19 cellular contexts compared by ENCODE assay signal in genomic region chr10:5532231-5532605, GRCh38. TPM values are rescaled to one million over a fixed set of nuclear protein-coding genes. Genes with fewer than 3 reads are reported as not detected.
DNase-seq lines count a peak whose midpoint lies in the region; ATAC-seq, FAIRE-seq and TF ChIP-seq lines count a peak whose summit lies in the region.
"Had no signal": no experiment of that assay in that cellular context is flagged by ENCODE, and none has a peak within 500 bp of the region (broad histone marks: within the 10 kb centered on the region; RNA-seq: fewer than 3 reads in every experiment).

No MANE protein-coding gene starts in this region.

- H3K23ac ChIP-seq in neuronal stem cell (ENCODE audit: low read depth, low read length, poor library complexity) = no peak overlapping the region

- no peak overlapping the region for H2BK5ac ChIP-seq in neuronal stem cell (ENCODE audit: low read length)

- 86% methylated on average over 11 of the region's 12 CpGs for WGBS in HepG2 (ENCODE audit: low lambda C conversion rate)
- WGBS in right lobe of liver (ENCODE audit: insufficient coverage, low coverage, low lambda C conversion rate, missing lambda C conversion rate) = 100% methylated on average over 2 of the region's 12 CpGs
- WGBS in esophagus squamous epithelium, 2 donors = 38 to 52% methylated on average over 4 to 12 of the region's 12 CpGs
- WGBS in neuronal stem cell (ENCODE audit: extremely low coverage in 2 of 2, insufficient read length in 2 of 2, insufficient replicate concordance in 1 of 2), 2 donors = no CpG with 5 or more reads among the region's 12 CpGs
- 91 to 93% methylated on average over 12 of the region's 12 CpGs for WGBS in aorta, 2 donors
- 98% methylated on average over 12 of the region's 12 CpGs for WGBS in prostate gland

- H3K18ac ChIP-seq in neuronal stem cell (ENCODE audit: low read length) = no peak overlapping the region

- H3K4me2 ChIP-seq in HepG2 (ENCODE audit: low read depth, low read length) = no peak overlapping the region
- H3K4me2 ChIP-seq in neuronal stem cell (ENCODE audit: insufficient read depth, low read length, poor library complexity, severe bottlenecking) = no peak overlapping the region

- FAIRE-seq in HepG2 (lab: Jason Lieb, UNC) = no peak

- H3K4me3 ChIP-seq in HepG2 (replicated peaks in 1 of 3; ENCODE audit: insufficient read depth in 1 of 3, low read depth in 2 of 3, low read length in 3 of 3) = no peak overlapping the region
- no peak overlapping the region for H3K4me3 ChIP-seq in right lobe of liver
- H3K4me3 ChIP-seq in esophagus squamous epithelium = no peak overlapping the region
- H3K4me3 ChIP-seq in neuronal stem cell (ENCODE audit: low read length in 2 of 2) = no peak overlapping the region
- no peak overlapping the region for H3K4me3 ChIP-seq in aorta (ENCODE audit: low read length in 2 of 2)
- no peak overlapping the region for H3K4me3 ChIP-seq in prostate gland
- H3K4me3 ChIP-seq: HAP-1 had no signal

- H2BK15ac ChIP-seq in neuronal stem cell (ENCODE audit: low read length) = no peak overlapping the region

- no peak overlapping the region for H4K91ac ChIP-seq in neuronal stem cell (ENCODE audit: low read depth, low read length, poor library complexity)

- H3K4ac ChIP-seq in neuronal stem cell (ENCODE audit: low read length) = no peak overlapping the region

- H3K79me2 ChIP-seq in HepG2 (ENCODE audit: insufficient read depth, low read length) = no peaks in the 10 kb centered on the region

- H2BK12ac ChIP-seq in neuronal stem cell (ENCODE audit: low read length) = no peak overlapping the region

- TF ChIP-seq EP300 in HepG2 (IDR thresholded peaks at IDR 0.05; ENCODE audit: low read depth in 2 of 2, low read length in 2 of 2) (no peak), HepG2 (CRISPR knock-in tag; IDR thresholded peaks at IDR 0.05; ENCODE audit: borderline replicate concordance) (no peak)

- no peak overlapping the region for H3K9ac ChIP-seq in HepG2 (ENCODE audit: insufficient read depth, low read depth, low read length)
- H3K9ac ChIP-seq in neuronal stem cell (ENCODE audit: low read depth, low read length, poor library complexity) = no peak overlapping the region

- no peak for TF ChIP-seq CTCF in HepG2 (CRISPR knock-in tag; IDR thresholded peaks at IDR 0.05)
- no peak for TF ChIP-seq CTCF in right lobe of liver (IDR thresholded peaks at IDR 0.05)
- TF ChIP-seq CTCF in esophagus squamous epithelium (IDR thresholded peaks at IDR 0.05) = no peak
- TF ChIP-seq CTCF in prostate gland (IDR thresholded peaks at IDR 0.05) = no peak

- no peak overlapping the region for H4K8ac ChIP-seq in neuronal stem cell (ENCODE audit: low read depth, low read length)

- no peak for TF ChIP-seq RAD21 in HepG2 (CRISPR knock-in tag; IDR thresholded peaks at IDR 0.05)

- no peak for TF ChIP-seq POLR2A in HepG2 (IDR thresholded peaks at IDR 0.05; ENCODE audit: insufficient read depth in 1 of 2, low read depth in 2 of 2, low read length in 2 of 2)
- TF ChIP-seq POLR2A in right lobe of liver (IDR thresholded peaks at IDR 0.05) = no peak
- TF ChIP-seq POLR2A in esophagus squamous epithelium (IDR thresholded peaks at IDR 0.05) = no peak
- no peak for TF ChIP-seq POLR2A in prostate gland (IDR thresholded peaks at IDR 0.05)

- H3K14ac ChIP-seq in neuronal stem cell (ENCODE audit: low read length) = no peak overlapping the region

- H3K4me1 ChIP-seq in HepG2 (ENCODE audit: insufficient read depth, low read length) (peaks cover 99% of the 10 kb centered on the region), right lobe of liver (peaks cover 0 to 39% (median 12%) of the 10 kb centered on the region in 4 donors), esophagus squamous epithelium (peaks cover 26 to 81% (median 47%) of the 10 kb centered on the region in 3 donors), neuronal stem cell (ENCODE audit: control insufficient read depth in 2 of 2, insufficient read depth in 1 of 2, low read depth in 1 of 2, low read length in 2 of 2) (peaks cover 0 to 4% of the 10 kb centered on the region in 2 donors), aorta (ENCODE audit: control insufficient read depth in 1 of 2, insufficient read depth in 2 of 2, low read length in 2 of 2) (no peaks in the 10 kb centered on the region), prostate gland (replicated peaks) (no peaks in the 10 kb centered on the region)
- H3K4me1 ChIP-seq: HAP-1 had no signal

- H4K20me1 ChIP-seq in HepG2 (ENCODE audit: insufficient read depth, low read length) = no peaks in the 10 kb centered on the region

- POLR2A ChIA-PET in HepG2 (lab: Yijun Ruan, JAX) = interaction anchor here (1.0 kb wide), 1 partner anchor 16 kb away, joined by 3 read pairs; no protein-coding TSS in a partner anchor

- H2AFZ ChIP-seq in HepG2 (ENCODE audit: low read length) (no peak overlapping the region), neuronal stem cell (ENCODE audit: low read length) (no peak overlapping the region)

- H2AK5ac ChIP-seq in neuronal stem cell (ENCODE audit: low read depth, low read length) = peak overlapping the region; percentile 61

- no peaks in the 10 kb centered on the region for H3K79me1 ChIP-seq in neuronal stem cell (ENCODE audit: low read depth, low read length)

- H3K36me3 ChIP-seq in HepG2 (replicated peaks in 1 of 2; ENCODE audit: control insufficient read depth in 1 of 2, insufficient read depth in 2 of 2, low read length in 2 of 2) (no peaks in the 10 kb centered on the region), right lobe of liver (no peaks in the 10 kb centered on the region), esophagus squamous epithelium (no peaks in the 10 kb centered on the region), neuronal stem cell (replicated peaks in 1 of 2; ENCODE audit: control insufficient read depth in 2 of 2, insufficient read depth in 2 of 2, low read length in 2 of 2) (no peaks in the 10 kb centered on the region), aorta (ENCODE audit: control insufficient read depth in 1 of 2, insufficient read depth in 2 of 2, low read length in 1 of 2) (no peaks in the 10 kb centered on the region), prostate gland (no peaks in the 10 kb centered on the region)
- H3K36me3 ChIP-seq: HAP-1 had no signal

- no peak for ATAC-seq in HepG2
- ATAC-seq in right lobe of liver = no peak
- no peak for ATAC-seq in aorta (ENCODE audit: low FRiP score)
- no peak for ATAC-seq in HG03025 (IDR thresholded peaks at IDR 0.05; ENCODE audit: low FRiP score, unreplicated experiment)
- ATAC-seq: PC-3 had no signal

- H3K27ac ChIP-seq in HepG2 (ENCODE audit: extremely low read length, insufficient read depth, low read length) = no peak overlapping the region
- H3K27ac ChIP-seq in right lobe of liver = no peak overlapping the region
- peak overlapping the region in 3 of 4 donors; percentile 66 to 93 (median 93) for H3K27ac ChIP-seq in esophagus squamous epithelium
- no peak overlapping the region for H3K27ac ChIP-seq in neuronal stem cell (replicated peaks; ENCODE audit: low read length)
- H3K27ac ChIP-seq in aorta (ENCODE audit: low read depth in 1 of 2, low read length in 2 of 2) = no peak overlapping the region
- H3K27ac ChIP-seq in prostate gland = no peak overlapping the region

- BruUV-seq in HepG2 (replicated peaks; lab: Mats Ljungman, UMichigan) = no TSS peak

- no peaks in the 10 kb centered on the region for H3K27me3 ChIP-seq in HepG2 (ENCODE audit: control insufficient read depth in 1 of 2, insufficient read depth in 2 of 2, low read length in 2 of 2)
- H3K27me3 ChIP-seq in right lobe of liver = no peaks in the 10 kb centered on the region
- H3K27me3 ChIP-seq in esophagus squamous epithelium = no peaks in the 10 kb centered on the region
- peaks cover 0 to 9% (median 0%) of the 10 kb centered on the region in 3 experiments for H3K27me3 ChIP-seq in neuronal stem cell (ENCODE audit: control insufficient read depth in 3 of 3, insufficient read depth in 3 of 3, low read depth in 1 of 3, low read length in 3 of 3)
- no peaks in the 10 kb centered on the region for H3K27me3 ChIP-seq in aorta (ENCODE audit: control insufficient read depth in 1 of 2, insufficient read depth in 2 of 2, low read length in 1 of 2)
- no peaks in the 10 kb centered on the region for H3K27me3 ChIP-seq in prostate gland (replicated peaks; ENCODE audit: insufficient read depth)

- DNase-seq in HepG2 (ENCODE audit: low spot score) = no peak
- no peak for DNase-seq in right lobe of liver
- no peak for DNase-seq in esophagus squamous epithelium (lab: John Stamatoyannopoulos, UW)
- DNase-seq in neuronal stem cell (ENCODE audit: low spot score) = no peak
- peak; percentile 32 to 74 for DNase-seq in aorta
- no peak for DNase-seq in prostate gland (ENCODE audit: low spot score)
- DNase-seq: ACHN; CD4-positive, CD25-positive, alpha-beta regulatory T cell; DMS153; NCI-H1105; NCI-H1694; NCI-H510A treated with DMSO at 0.1 percent for 48 hours; NCI-H82; PC-3 had no signal

- in situ Hi-C loops in HepG2 (cut with HindIII; ENCODE audit: extremely low pct_ligation_motif_present, low pct_unique_long_range_greater_than_20kb) = no loop called here

- H3K9me3 ChIP-seq in HepG2 (ENCODE audit: low read length) (no peaks in the 10 kb centered on the region), right lobe of liver (no peaks in the 10 kb centered on the region), esophagus squamous epithelium (no peaks in the 10 kb centered on the region), neuronal stem cell (replicated peaks in 1 of 2; ENCODE audit: control insufficient read depth in 2 of 2, insufficient read depth in 1 of 2, low read depth in 1 of 2, low read length in 2 of 2) (peaks cover 0 to 2% of the 10 kb centered on the region in 2 donors), aorta (ENCODE audit: control insufficient read depth, low read length) (no peaks in the 10 kb centered on the region), prostate gland (no peaks in the 10 kb centered on the region)
- H3K9me3 ChIP-seq: Caco-2, HAP-1 had no signal

- no peak overlapping the region for H2BK120ac ChIP-seq in neuronal stem cell (ENCODE audit: low read depth, low read length)

- CTCF ChIA-PET in HepG2 (lab: Yijun Ruan, JAX; ENCODE audit: low intra/inter-chr PET ratio, low total read pairs) = no interaction called here

- intact Hi-C loops in HepG2 (cut with micrococcal nuclease; ENCODE audit: unreplicated experiment) = no loop called here
- intact Hi-C loops in right lobe of liver (cut with DNase I) = loop anchor here in 1 of 2 donors (10.0 kb wide), 1 partner anchor 83 kb away; no protein-coding TSS in a partner anchor
- intact Hi-C loops in esophagus squamous epithelium (cut with DNase I) = no loop called here
- intact Hi-C loops in aorta (cut with DNase I) = loop anchor here (5.0 kb wide), 2 partner anchors 65 to 70 kb away; no protein-coding TSS in a partner anchor
- intact Hi-C loops in prostate gland (cut with DNase I) = loop anchor here (5.0 to 10.0 kb wide), 2 partner anchors 85 to 283 kb away; partner anchors contain the start of gene GDI2

RNA-seq across cellular contexts. Expression of gene CALML3, which starts 7.5 kb away (rescaled TPM):
- total RNA-seq in HepG2 (2016; rRNA removed; fragmentation: Illumina TruSeq; extraction: Trizol) (not detected in 2 replicates), right lobe of liver (under 1 TPM in 1 of 6 experiments, not detected in 5; 0.22 TPM), esophagus squamous epithelium (100 to 1,000 TPM; 196 to 799 (median 315) TPM), aorta (not detected), prostate gland (1 to 10 TPM; 1.6 to 8.0 TPM)
- total RNA-seq in HepG2 (2016; cell fraction: cytosol; rRNA removed; fragmentation: Illumina TruSeq; extraction: Trizol; ENCODE audit: low read depth) = not detected in 2 replicates
- not detected in 2 replicates for total RNA-seq in HepG2 (2016; cell fraction: insoluble cytoplasmic fraction; rRNA removed; fragmentation: Illumina TruSeq; extraction: Trizol)
- not detected in 2 replicates for total RNA-seq in HepG2 (2016; cell fraction: membrane; rRNA removed; fragmentation: Illumina TruSeq; extraction: Trizol)
- not detected in 2 replicates for total RNA-seq in HepG2 (2016; cell fraction: nucleus; rRNA removed; fragmentation: Illumina TruSeq; extraction: Trizol)
- polyA plus RNA-seq in HepG2 (2011; rRNA removed) (not detected in 2 replicates), aorta (under 1 TPM; 0.10 to 0.13 TPM)
- polyA plus RNA-seq in HepG2 (2011; cell fraction: cytosol; rRNA removed) = not detected in 2 replicates
- not detected in 2 replicates for polyA plus RNA-seq in HepG2 (2011; cell fraction: nucleus; rRNA removed)
- polyA plus RNA-seq in HepG2 (2012) = not detected in 2 replicates
- not detected in 2 replicates for polyA plus RNA-seq in HepG2 (2016; cell fraction: cytosol; fragmentation: Illumina TruSeq; extraction: Trizol; ENCODE audit: low read depth)
- polyA plus RNA-seq in HepG2 (2016; cell fraction: insoluble cytoplasmic fraction; fragmentation: Illumina TruSeq; extraction: Trizol; ENCODE audit: low read depth) = not detected in 2 replicates
- not detected in 2 replicates for polyA plus RNA-seq in HepG2 (2016; cell fraction: membrane; fragmentation: Illumina TruSeq; extraction: Trizol; ENCODE audit: low read depth)
- not detected in 2 replicates for polyA plus RNA-seq in HepG2 (2016; cell fraction: nucleus; fragmentation: Illumina TruSeq; extraction: Trizol; ENCODE audit: insufficient read depth, low read depth)
- not detected in 2 replicates for polyA minus RNA-seq in HepG2 (2011; rRNA and poly(A)+ RNA removed; ENCODE audit: low replicate concordance)
- not detected in 2 replicates for polyA minus RNA-seq in HepG2 (2011; cell fraction: cytosol; rRNA and poly(A)+ RNA removed)
- polyA minus RNA-seq in HepG2 (2011; cell fraction: nucleus; rRNA and poly(A)+ RNA removed) = not detected in 2 replicates
- polyA plus RNA-seq in neuronal stem cell (2013, experiment 1 of 2) = not detected
- polyA plus RNA-seq in neuronal stem cell (2013, experiment 2 of 2) = not detected
- total RNA-seq: CD4-positive, CD25-positive, alpha-beta regulatory T cell; HT1080; LHCN-M2; PC-3 had no signal
- polyA plus RNA-seq: CD4-positive, CD25-positive, alpha-beta regulatory T cell had no signal

RNA-seq across cellular contexts. Expression of gene CALML5, which starts 32.8 kb away (rescaled TPM):
- total RNA-seq in HepG2 (2016; rRNA removed; fragmentation: Illumina TruSeq; extraction: Trizol) (not detected in 2 replicates), right lobe of liver (not detected), esophagus squamous epithelium (100 to 1,000 TPM in 1 of 4 donors, 10 to 100 TPM in 3; 14.5 to 148 (median 22.6) TPM), aorta (not detected), prostate gland (10 to 100 TPM in 1 of 2 donors, under 1 TPM in 1; 0.46 to 10.5 TPM)
- not detected in 2 replicates for total RNA-seq in HepG2 (2016; cell fraction: cytosol; rRNA removed; fragmentation: Illumina TruSeq; extraction: Trizol; ENCODE audit: low read depth)
- not detected in 2 replicates for total RNA-seq in HepG2 (2016; cell fraction: insoluble cytoplasmic fraction; rRNA removed; fragmentation: Illumina TruSeq; extraction: Trizol)
- total RNA-seq in HepG2 (2016; cell fraction: membrane; rRNA removed; fragmentation: Illumina TruSeq; extraction: Trizol) = not detected in 2 replicates
- total RNA-seq in HepG2 (2016; cell fraction: nucleus; rRNA removed; fragmentation: Illumina TruSeq; extraction: Trizol) = not detected in 2 replicates
- polyA plus RNA-seq in HepG2 (2011; rRNA removed) (not detected in 2 replicates), aorta (not detected)
- polyA plus RNA-seq in HepG2 (2011; cell fraction: cytosol; rRNA removed) = not detected in 2 replicates
- polyA plus RNA-seq in HepG2 (2011; cell fraction: nucleus; rRNA removed) = not detected in 2 replicates
- not detected in 2 replicates for polyA plus RNA-seq in HepG2 (2012)
- not detected in 2 replicates for polyA plus RNA-seq in HepG2 (2016; cell fraction: cytosol; fragmentation: Illumina TruSeq; extraction: Trizol; ENCODE audit: low read depth)
- polyA plus RNA-seq in HepG2 (2016; cell fraction: insoluble cytoplasmic fraction; fragmentation: Illumina TruSeq; extraction: Trizol; ENCODE audit: low read depth) = not detected in 2 replicates
- polyA plus RNA-seq in HepG2 (2016; cell fraction: membrane; fragmentation: Illumina TruSeq; extraction: Trizol; ENCODE audit: low read depth) = not detected in 2 replicates
- not detected in 2 replicates for polyA plus RNA-seq in HepG2 (2016; cell fraction: nucleus; fragmentation: Illumina TruSeq; extraction: Trizol; ENCODE audit: insufficient read depth, low read depth)
- polyA minus RNA-seq in HepG2 (2011; rRNA and poly(A)+ RNA removed; ENCODE audit: low replicate concordance) = not detected in 2 replicates
- not detected in 2 replicates for polyA minus RNA-seq in HepG2 (2011; cell fraction: cytosol; rRNA and poly(A)+ RNA removed)
- not detected in 2 replicates for polyA minus RNA-seq in HepG2 (2011; cell fraction: nucleus; rRNA and poly(A)+ RNA removed)
- not detected for polyA plus RNA-seq in neuronal stem cell (2013, experiment 1 of 2)
- not detected for polyA plus RNA-seq in neuronal stem cell (2013, experiment 2 of 2)
- total RNA-seq: Caco-2; CD4-positive, CD25-positive, alpha-beta regulatory T cell; LHCN-M2; PC-3 had no signal
- polyA plus RNA-seq: CD4-positive, CD25-positive, alpha-beta regulatory T cell had no signal

Comparison
In these comparisons a context has a peak if more than half of its experiments do, and no peak if none do; other contexts are left out.
1. DNase-seq: peak in aorta (2 of 2); none in HepG2 (single experiment), right lobe of liver (0 of 3), esophagus squamous epithelium (single experiment), neuronal stem cell (single experiment) and prostate gland (single experiment).
2. H3K27ac ChIP-seq: peak in esophagus squamous epithelium (3 of 4); none in HepG2 (single experiment), right lobe of liver (0 of 3), neuronal stem cell (single experiment), aorta (0 of 2) and prostate gland (0 of 2).
3. RNA of gene CALML3, which starts 7.5 kb away (total RNA-seq): 196 to 799 TPM in esophagus squamous epithelium; 1.6 to 8.0 TPM in prostate gland, not detected in HepG2, 0.22 TPM in right lobe of liver and not detected in aorta; every median in the first group is over 10 times any median in the second.
4. intact Hi-C loops: an anchor here in aorta (5.0 kb wide) and prostate gland (5.0 to 10.0 kb wide); none called in HepG2 and esophagus squamous epithelium.